Comparison of ENCODE assay signal across 8 cellular contexts in the genomic region with DNA sequence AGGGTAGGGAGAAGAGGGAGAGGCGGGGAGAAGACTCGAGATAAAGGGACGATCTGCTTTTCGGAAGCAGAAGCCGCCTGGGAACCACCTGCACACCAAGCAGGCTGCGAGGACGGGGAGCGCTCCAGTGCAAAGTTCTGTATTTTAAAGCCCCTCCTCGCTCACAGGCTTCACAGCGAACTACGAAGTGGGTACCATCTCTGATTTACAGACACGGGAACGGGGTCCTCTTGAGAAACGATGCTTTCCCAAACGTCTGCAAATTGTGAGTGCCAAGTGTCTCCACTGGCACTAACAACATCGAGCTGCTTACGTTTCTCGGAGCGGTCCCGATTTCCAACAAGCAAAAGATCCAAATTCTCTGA. TPM values are rescaled to one million over a fixed set of nuclear protein-coding genes. Genes with fewer than 3 reads are reported as not detected.
DNase-seq lines count a peak whose midpoint lies in the region; ATAC-seq and TF ChIP-seq lines count a peak whose summit lies in the region.

No MANE protein-coding gene starts in this region.

- 4% methylated on average over 19 of the region's 20 CpGs for WGBS in mammary epithelial cell (ENCODE audit: low coverage, missing lambda C conversion rate)
- WGBS in right lobe of liver (ENCODE audit: insufficient coverage, low coverage, low lambda C conversion rate, missing lambda C conversion rate): 2% methylated on average over 16 of the region's 20 CpGs

- DNase-seq in NCI-H2227 treated with DMSO at 0.1 percent for 48 hours (lab: John Stamatoyannopoulos, UW) (peak; percentile 39), NCI-H2227 (lab: John Stamatoyannopoulos, UW; ENCODE audit: unreplicated experiment) (no peak), RPMI8226 (peak; percentile 39), mammary epithelial cell (no peak), right lobe of liver (peak in 1 of 3 donors; percentile 56), thoracic aorta (ENCODE audit: low spot score) (no peak), COR-L47 (lab: John Stamatoyannopoulos, UW) (no peak)

- H2AFZ ChIP-seq in mammary epithelial cell (ENCODE audit: low read depth, low read length): peak overlapping the region; percentile 98

- in situ Hi-C loops in mammary epithelial cell (cut with MboI; ENCODE audit: low sequenced_read_pairs in 2 of 2): loop anchor here in 1 of 2 donors (5.0 kb wide), 1 partner anchor 43 kb away; no protein-coding TSS in a partner anchor

- ATAC-seq in HG02759 (IDR thresholded peaks at IDR 0.05; ENCODE audit: unreplicated experiment) (peak; percentile 18), right lobe of liver (peak; percentile 19 to 39 (median 28)), thoracic aorta (ENCODE audit: insufficient number of reproducible peaks, low FRiP score, low read depth) (no peak)

- H3K36me3 ChIP-seq in mammary epithelial cell (ENCODE audit: insufficient read depth, low read length) (no peaks in the 10 kb centered on the region), right lobe of liver (no peaks in the 10 kb centered on the region), thoracic aorta (no peaks in the 10 kb centered on the region)

- H3K79me2 ChIP-seq in mammary epithelial cell (ENCODE audit: insufficient read depth, low read length): peaks cover 42% of the 10 kb centered on the region

- H3K4me1 ChIP-seq in mammary epithelial cell (ENCODE audit: insufficient read depth, low read length) (peaks cover 21% of the 10 kb centered on the region), right lobe of liver (no peaks in the 10 kb centered on the region), thoracic aorta (ENCODE audit: control insufficient read depth in 1 of 2, low read depth in 2 of 2) (peaks cover 7 to 13% of the 10 kb centered on the region in 2 donors)

- CTCF ChIA-PET in mammary epithelial cell (lab: Charles Lee; ENCODE audit: low non-redundant PET): interaction anchor here (0.7 kb wide), 1 partner anchor 57 kb away, joined by 4 read pairs; no protein-coding TSS in a partner anchor

- TF ChIP-seq POLR2A in right lobe of liver (IDR thresholded peaks at IDR 0.05): no peak

- H3K4me3 ChIP-seq in mammary epithelial cell (replicated peaks in 1 of 3; ENCODE audit: insufficient read depth in 1 of 3, low read depth in 2 of 3, low read length in 3 of 3): peak overlapping the region; percentile 80 to 94 (median 83)
- H3K4me3 ChIP-seq in right lobe of liver: peak overlapping the region; percentile 84 to 88 (median 88)
- peak overlapping the region; percentile 99 for H3K4me3 ChIP-seq in thoracic aorta

- intact Hi-C loops in mammary epithelial cell (cut with micrococcal nuclease) (loop anchor here (1.0 kb wide), 4 partner anchors 22 to 165 kb away; no protein-coding TSS in a partner anchor), right lobe of liver (cut with DNase I) (loop anchor here (5.0 kb wide), 1 partner anchor 48 kb away; no protein-coding TSS in a partner anchor)

- peak overlapping the region; percentile 86 for H3K4me2 ChIP-seq in mammary epithelial cell (ENCODE audit: insufficient read depth, low read depth, low read length)

- no TSS peak for BruUV-seq in mammary epithelial cell (replicated peaks; lab: Mats Ljungman, UMichigan)

- H3K27me3 ChIP-seq in mammary epithelial cell (ENCODE audit: insufficient read depth, low read length): no peaks in the 10 kb centered on the region
- no peaks in the 10 kb centered on the region for H3K27me3 ChIP-seq in right lobe of liver
- no peaks in the 10 kb centered on the region for H3K27me3 ChIP-seq in thoracic aorta (replicated peaks; ENCODE audit: insufficient read depth)

- peak overlapping the region; percentile 62 for H3K9ac ChIP-seq in mammary epithelial cell (ENCODE audit: insufficient read depth, low read length)

- H3K27ac ChIP-seq in mammary epithelial cell (ENCODE audit: insufficient read depth, low read depth, low read length) (peak overlapping the region; percentile 82), right lobe of liver (peak overlapping the region; percentile 84 to 94 (median 86)), thoracic aorta (peak overlapping the region; percentile 96 to 97)

- H4K20me1 ChIP-seq in mammary epithelial cell (ENCODE audit: insufficient read depth, low read length): no peaks in the 10 kb centered on the region

- H3K9me3 ChIP-seq in mammary epithelial cell (replicated peaks; ENCODE audit: insufficient read depth, low read length) (no peaks in the 10 kb centered on the region), right lobe of liver (no peaks in the 10 kb centered on the region), thoracic aorta (no peaks in the 10 kb centered on the region)

- TF ChIP-seq CTCF in mammary epithelial cell (conservative IDR thresholded peaks at IDR 0.05 in 1 of 2, IDR thresholded peaks at IDR 0.05 in 1 of 2; ENCODE audit: extremely low read depth in 1 of 2, insufficient read depth in 1 of 2, low read depth in 1 of 2, low read length in 2 of 2): no peak
- no peak for TF ChIP-seq CTCF in right lobe of liver (IDR thresholded peaks at IDR 0.05)
- no peak for TF ChIP-seq CTCF in thoracic aorta (IDR thresholded peaks at IDR 0.05)

- dilution Hi-C loops in mammary epithelial cell (cut with HindIII; ENCODE audit: low sequenced_read_pairs): no loop called here

RNA-seq across cellular contexts. Expression of a gene that starts 0.7 kb away (rescaled TPM):
- total RNA-seq in mammary epithelial cell: 10 to 100 TPM; 28.8 to 46.8 TPM
- 20.2 TPM for polyA plus RNA-seq in mammary epithelial cell
- 22.4 TPM for polyA minus RNA-seq in mammary epithelial cell
- total RNA-seq in right lobe of liver: 10 to 100 TPM in 3 of 6 experiments, 1 to 10 TPM in 3; 4.5 to 16.5 (median 8.6) TPM
- total RNA-seq in thoracic aorta: 10 to 100 TPM; 25.7 to 32.2 TPM

RNA-seq across cellular contexts. Expression of a gene that starts 40.8 kb away (rescaled TPM):
- not detected for total RNA-seq in mammary epithelial cell
- not detected for polyA plus RNA-seq in mammary epithelial cell
- not detected for polyA minus RNA-seq in mammary epithelial cell
- total RNA-seq in right lobe of liver: not detected
- total RNA-seq in thoracic aorta: not detected

RNA-seq across cellular contexts. Expression of a gene that starts 56.1 kb away (rescaled TPM):
- 10 to 100 TPM; 27.7 to 46.6 TPM for total RNA-seq in mammary epithelial cell
- polyA plus RNA-seq in mammary epithelial cell: 90.3 TPM
- polyA minus RNA-seq in mammary epithelial cell: 45.1 TPM
- total RNA-seq in right lobe of liver: 10 to 100 TPM; 30.6 to 48.3 (median 37.3) TPM
- 10 to 100 TPM; 23.6 to 28.1 TPM for total RNA-seq in thoracic aorta

Comparison
In these comparisons a context has a peak if more than half of its experiments do, and no peak if none do; other contexts are left out.
1. DNase-seq: peak in NCI-H2227 treated with DMSO at 0.1 percent for 48 hours (single experiment) and RPMI8226 (single experiment); none in NCI-H2227 (single experiment), mammary epithelial cell (single experiment), thoracic aorta (single experiment) and COR-L47 (single experiment).
2. Peak in every context shown above with its lines, with median percentiles within 50 percentile points of each other: H3K27ac ChIP-seq and H3K4me3 ChIP-seq.